ENCODE assay signal across 11 cellular contexts in genomic region chr11:6617315-6617781, GRCh38. TPM values are rescaled to one million over a fixed set of nuclear protein-coding genes. Genes with fewer than 3 reads are reported as not detected.
DNase-seq lines count a peak whose midpoint lies in the region; ATAC-seq, FAIRE-seq and TF ChIP-seq lines count a peak whose summit lies in the region.
"Had no signal": no experiment of that assay in that cellular context is flagged by ENCODE, and none has a peak within 500 bp of the region (broad histone marks: within the 10 kb centered on the region; RNA-seq: fewer than 3 reads in every experiment).

No MANE protein-coding gene starts in this region.

- peak; percentile 57 for DNase-seq in activated effector memory CD4-positive, alpha-beta T cell treated with anti-CD3 and anti-CD28 coated beads, Interleukin-2, amount 50 U/mL, for 16 hours
- DNase-seq in activated effector memory CD4-positive, alpha-beta T cell treated with Interleukin-2 at 50 U/mL for 16 hours, result no peak
- peak; percentile 21 for DNase-seq in UCSD-AML1 (lab: John Stamatoyannopoulos, UW; ENCODE audit: unreplicated experiment)
- no peak for DNase-seq in keratinocyte (ENCODE audit: low read depth, low spot score)
- DNase-seq in thoracic aorta (ENCODE audit: low spot score), result no peak
- DNase-seq in SW 1271 (lab: John Stamatoyannopoulos, UW), result no peak
- no peak for DNase-seq in activated CD4-positive, CD25-positive, alpha-beta regulatory T cell (lab: John Stamatoyannopoulos, UW)
- DNase-seq: NCI-H1048 had no signal

- no peaks in the 10 kb centered on the region for H3K9me1 ChIP-seq in keratinocyte (ENCODE audit: control insufficient read depth, extremely low read depth, insufficient read depth, low read length)

- no peaks in the 10 kb centered on the region for H4K20me1 ChIP-seq in keratinocyte (ENCODE audit: control insufficient read depth, extremely low read depth, insufficient read depth, low read length)

- peak overlapping the region; percentile 94 for H3K4me2 ChIP-seq in keratinocyte (ENCODE audit: control insufficient read depth, extremely low read depth, insufficient read depth, low read depth, low read length)

- no peak overlapping the region for H2AFZ ChIP-seq in keratinocyte (ENCODE audit: control insufficient read depth, low read length)

- H3K9ac ChIP-seq in keratinocyte (ENCODE audit: control insufficient read depth, extremely low read depth, insufficient read depth, low read length), result no peak overlapping the region

- H3K4me3 ChIP-seq in keratinocyte (ENCODE audit: control insufficient read depth in 2 of 3, extremely low read depth in 1 of 3, insufficient read depth in 2 of 3, low read depth in 1 of 3, low read length in 3 of 3), result no peak overlapping the region
- peak overlapping the region; percentile 93 for H3K4me3 ChIP-seq in thoracic aorta

- H3K27ac ChIP-seq in keratinocyte (ENCODE audit: control insufficient read depth, insufficient read depth, low read length) (no peak overlapping the region), thoracic aorta (peak overlapping the region; percentile 4 to 80)

- FAIRE-seq in keratinocyte (lab: Jason Lieb, UNC), result no peak
- FAIRE-seq: bronchial epithelial cell, RCC 7860 had no signal

- H3K36me3 ChIP-seq in keratinocyte (ENCODE audit: control insufficient read depth in 2 of 2, extremely low read depth in 1 of 2, insufficient read depth in 2 of 2, low read length in 2 of 2) (peaks cover 23 to 24% of the 10 kb centered on the region in 2 experiments), thoracic aorta (peaks cover 11% of the 10 kb centered on the region)

- H3K9me3 ChIP-seq in keratinocyte (ENCODE audit: control insufficient read depth, low read depth, low read length) (no peaks in the 10 kb centered on the region), thoracic aorta (no peaks in the 10 kb centered on the region)

- dilution Hi-C loops in keratinocyte (cut with MboI; ENCODE audit: extremely low pct_ligation_motif_present, low sequenced_read_pairs), result no loop called here

- H3K4me1 ChIP-seq in keratinocyte (ENCODE audit: control insufficient read depth, extremely low read depth, insufficient read depth, low read length) (peaks cover 18% of the 10 kb centered on the region), thoracic aorta (ENCODE audit: control insufficient read depth in 1 of 2, low read depth in 2 of 2) (peaks cover 23 to 31% of the 10 kb centered on the region in 2 donors)

- H3K27me3 ChIP-seq in keratinocyte (ENCODE audit: control insufficient read depth, extremely low read depth, insufficient read depth, low read length), result no peaks in the 10 kb centered on the region
- H3K27me3 ChIP-seq in thoracic aorta (replicated peaks; ENCODE audit: insufficient read depth), result no peaks in the 10 kb centered on the region

- ATAC-seq in thoracic aorta (ENCODE audit: insufficient number of reproducible peaks, low FRiP score, low read depth) (no peak), GM18867 (IDR thresholded peaks at IDR 0.05; ENCODE audit: unreplicated experiment) (no peak)

- peaks cover 4% of the 10 kb centered on the region for H3K79me2 ChIP-seq in keratinocyte (ENCODE audit: control insufficient read depth, insufficient read depth, low read length)

- TF ChIP-seq CTCF in keratinocyte (optimal IDR thresholded peaks at IDR 0.05 in 1 of 3, IDR thresholded peaks at IDR 0.05 in 1 of 3, conservative IDR thresholded peaks at IDR 0.05 in 1 of 3; ENCODE audit: extremely low read depth in 1 of 3, insufficient read depth in 2 of 3, low read length in 3 of 3) (no peak), thoracic aorta (IDR thresholded peaks at IDR 0.05) (no peak)

RNA-seq across cellular contexts. Expression of gene TPP1, which starts 1.9 kb away (rescaled TPM):
- 34.8 to 61.3 TPM (median 55.3 TPM) in 3 replicates for polyA plus RNA-seq in keratinocyte
- polyA plus RNA-seq in keratinocyte (2011; ENCODE audit: low read depth), result 40.5 TPM
- polyA plus RNA-seq in keratinocyte (2011; cell fraction: cytosol; rRNA removed), result 27.1 and 53.7 TPM in 2 replicates
- 182 and 196 TPM in 2 replicates for polyA plus RNA-seq in keratinocyte (2011; cell fraction: nucleus; rRNA removed)
- polyA plus RNA-seq in keratinocyte (2012; ENCODE audit: low replicate concordance), result 42.9 and 52.9 TPM in 2 replicates
- polyA minus RNA-seq in keratinocyte, result 50.5 to 109 TPM (median 70.8 TPM) in 3 replicates
- 80.2 TPM for polyA minus RNA-seq in keratinocyte (2011; cell fraction: cytosol; rRNA and poly(A)+ RNA removed)
- polyA minus RNA-seq in keratinocyte (2011; cell fraction: nucleus; rRNA and poly(A)+ RNA removed), result 76.6 and 90.7 TPM in 2 replicates
- total RNA-seq in thoracic aorta, result 10 to 100 TPM; 66.7 to 75.6 TPM

RNA-seq across cellular contexts. Expression of gene TAF10, which starts 5.3 kb away (rescaled TPM):
- polyA plus RNA-seq in keratinocyte, result 120 to 181 TPM (median 165 TPM) in 3 replicates
- 39.7 TPM for polyA plus RNA-seq in keratinocyte (2011; ENCODE audit: low read depth)
- polyA plus RNA-seq in keratinocyte (2011; cell fraction: cytosol; rRNA removed), result 128 and 138 TPM in 2 replicates
- polyA plus RNA-seq in keratinocyte (2011; cell fraction: nucleus; rRNA removed), result 66.4 and 74.6 TPM in 2 replicates
- polyA plus RNA-seq in keratinocyte (2012; ENCODE audit: low replicate concordance), result 138 and 172 TPM in 2 replicates
- polyA minus RNA-seq in keratinocyte, result 69.5 to 176 TPM (median 96.2 TPM) in 3 replicates
- polyA minus RNA-seq in keratinocyte (2011; cell fraction: cytosol; rRNA and poly(A)+ RNA removed), result 95.0 TPM
- polyA minus RNA-seq in keratinocyte (2011; cell fraction: nucleus; rRNA and poly(A)+ RNA removed), result 12.7 and 25.4 TPM in 2 replicates
- 10 to 100 TPM; 39.5 to 40.0 TPM for total RNA-seq in thoracic aorta

RNA-seq across cellular contexts. Expression of gene ILK, which starts 13.8 kb away (rescaled TPM):
- polyA plus RNA-seq in keratinocyte, result 103 to 164 TPM (median 117 TPM) in 3 replicates
- polyA plus RNA-seq in keratinocyte (2011; ENCODE audit: low read depth), result 54.4 TPM
- 116 and 118 TPM in 2 replicates for polyA plus RNA-seq in keratinocyte (2011; cell fraction: cytosol; rRNA removed)
- polyA plus RNA-seq in keratinocyte (2011; cell fraction: nucleus; rRNA removed), result 151 and 152 TPM in 2 replicates
- 59.5 and 111 TPM in 2 replicates for polyA plus RNA-seq in keratinocyte (2012; ENCODE audit: low replicate concordance)
- polyA minus RNA-seq in keratinocyte, result 108 to 148 TPM (median 113 TPM) in 3 replicates
- 79.0 TPM for polyA minus RNA-seq in keratinocyte (2011; cell fraction: cytosol; rRNA and poly(A)+ RNA removed)
- 29.1 and 48.5 TPM in 2 replicates for polyA minus RNA-seq in keratinocyte (2011; cell fraction: nucleus; rRNA and poly(A)+ RNA removed)
- total RNA-seq in thoracic aorta, result 100 to 1,000 TPM; 338 to 588 TPM

RNA-seq across cellular contexts. Expression of gene RRP8, which starts 13.9 kb away (rescaled TPM):
- 12.1 to 15.9 TPM (median 15.0 TPM) in 3 replicates for polyA plus RNA-seq in keratinocyte
- 21.4 TPM for polyA plus RNA-seq in keratinocyte (2011; ENCODE audit: low read depth)
- polyA plus RNA-seq in keratinocyte (2011; cell fraction: cytosol; rRNA removed), result 9.7 and 12.3 TPM in 2 replicates
- polyA plus RNA-seq in keratinocyte (2011; cell fraction: nucleus; rRNA removed), result 12.9 and 15.8 TPM in 2 replicates
- 15.2 and 18.7 TPM in 2 replicates for polyA plus RNA-seq in keratinocyte (2012; ENCODE audit: low replicate concordance)
- 5.9 to 6.7 TPM (median 6.3 TPM) in 3 replicates for polyA minus RNA-seq in keratinocyte
- 5.0 TPM for polyA minus RNA-seq in keratinocyte (2011; cell fraction: cytosol; rRNA and poly(A)+ RNA removed)
- polyA minus RNA-seq in keratinocyte (2011; cell fraction: nucleus; rRNA and poly(A)+ RNA removed), result 5.1 and 6.6 TPM in 2 replicates
- 10 to 100 TPM; 13.9 to 35.8 TPM for total RNA-seq in thoracic aorta

RNA-seq across cellular contexts. Expression of gene DCHS1, which starts 38.3 kb away (rescaled TPM):
- polyA plus RNA-seq in keratinocyte, result 0.03 to 0.05 TPM (median 0.03 TPM) in 3 replicates
- 0.05 TPM for polyA plus RNA-seq in keratinocyte (2011; ENCODE audit: low read depth)
- 0.01 TPM in 2 replicates for polyA plus RNA-seq in keratinocyte (2011; cell fraction: cytosol; rRNA removed)
- 0.19 and 0.20 TPM in 2 replicates for polyA plus RNA-seq in keratinocyte (2011; cell fraction: nucleus; rRNA removed)
- polyA plus RNA-seq in keratinocyte (2012; ENCODE audit: low replicate concordance), result 0.06 and 0.10 TPM in 2 replicates
- polyA minus RNA-seq in keratinocyte, result 0.13 to 0.26 TPM (median 0.16 TPM) in 3 replicates
- not detected for polyA minus RNA-seq in keratinocyte (2011; cell fraction: cytosol; rRNA and poly(A)+ RNA removed)
- polyA minus RNA-seq in keratinocyte (2011; cell fraction: nucleus; rRNA and poly(A)+ RNA removed), result 0.21 and 0.47 TPM in 2 replicates
- 10 to 100 TPM; 62.3 to 73.5 TPM for total RNA-seq in thoracic aorta

Comparison
In these comparisons a context has a peak if more than half of its experiments do, and no peak if none do; other contexts are left out.
1. DNase-seq: peak in activated effector memory CD4-positive, alpha-beta T cell treated with anti-CD3 and anti-CD28 coated beads, Interleukin-2, amount 50 U/mL, for 16 hours (single experiment) and UCSD-AML1 (single experiment); none in activated effector memory CD4-positive, alpha-beta T cell treated with Interleukin-2 at 50 U/mL for 16 hours (single experiment), keratinocyte (single experiment), thoracic aorta (single experiment), SW 1271 (0 of 2) and activated CD4-positive, CD25-positive, alpha-beta regulatory T cell (0 of 4).